Comparison of ENCODE assay signal across 1 cellular context in genomic region chr16:70418993-70419318, GRCh38.
TF ChIP-seq lines count a peak whose summit lies in the region.

No MANE protein-coding gene starts in this region.

TF ChIP-seq in WTC11, 78 proteins besides CTCF, POLR2A, EP300 and RAD21 (continued from another document):
- TF ChIP-seq ZNF532 (CRISPR knock-in tag; IDR thresholded peaks at IDR 0.05; ENCODE audit: borderline replicate concordance) (no peak), ZNF281 (CRISPR knock-in tag; IDR thresholded peaks at IDR 0.05) (no peak), FOXP1 (CRISPR knock-in tag; IDR thresholded peaks at IDR 0.05; ENCODE audit: borderline replicate concordance) (no peak), ELF4 (CRISPR knock-in tag; IDR thresholded peaks at IDR 0.05; ENCODE audit: low read depth) (no peak), OVOL2 (CRISPR knock-in tag; IDR thresholded peaks at IDR 0.05; ENCODE audit: borderline replicate concordance) (no peak)
